In genomic region chr16:30193615-30194014, GRCh38 we compare ENCODE assay signal across 8 cellular contexts. TPM values are rescaled to one million over a fixed set of nuclear protein-coding genes. Genes with fewer than 3 reads are reported as not detected.
A peak's percentile ranks its signal among the peaks of the same experiment; 100 is the strongest.
DNase-seq lines count a peak whose midpoint lies in the region; ATAC-seq and TF ChIP-seq lines count a peak whose summit lies in the region.
"Not testable (repeated sequence)": the region's sequence is repeated elsewhere in the genome, so short reads cannot be mapped to it uniquely, and the experiment has no call there.

Gene BOLA2B, minus strand, starts transcription at chr16:30193666. Its CDS starts 71 bp downstream, at chr16:30193595.
Gene SLX1A, plus strand, starts transcription at chr16:30193875. Its CDS starts 210 bp downstream, at chr16:30194085.

- H3K79me1 ChIP-seq in neuronal stem cell (ENCODE audit: low read depth, low read length) = not testable (repeated sequence)

- H2AFZ ChIP-seq in neuronal stem cell (ENCODE audit: low read length) = not testable (repeated sequence)

- H2BK5ac ChIP-seq in neuronal stem cell (ENCODE audit: low read length) = not testable (repeated sequence)

- not testable (repeated sequence) for H3K27me3 ChIP-seq in SJCRH30; breast epithelium; left ventricle myocardium inferior (ENCODE audit: low read depth); neuronal stem cell (ENCODE audit: control insufficient read depth in 3 of 3, insufficient read depth in 3 of 3, low read depth in 1 of 3, low read length in 3 of 3)

- not testable (repeated sequence) for H4K91ac ChIP-seq in neuronal stem cell (ENCODE audit: low read depth, low read length, poor library complexity)

- not testable (repeated sequence) for TF ChIP-seq POLR2A in GM18505 (IDR thresholded peaks at IDR 0.05; ENCODE audit: borderline replicate concordance, extremely low read depth, insufficient read depth, insufficient read length); breast epithelium (IDR thresholded peaks at IDR 0.05)

- not testable (repeated sequence) for H4K8ac ChIP-seq in neuronal stem cell (ENCODE audit: low read depth, low read length)

- not testable (repeated sequence) for H3K36me3 ChIP-seq in SJCRH30; breast epithelium; left ventricle myocardium inferior; neuronal stem cell (replicated peaks in 1 of 2; ENCODE audit: control insufficient read depth in 2 of 2, insufficient read depth in 2 of 2, low read length in 2 of 2)

- H2AK5ac ChIP-seq in neuronal stem cell (ENCODE audit: low read depth, low read length) = not testable (repeated sequence)

- not testable (repeated sequence) for H3K14ac ChIP-seq in neuronal stem cell (ENCODE audit: low read length)

- H3K18ac ChIP-seq in neuronal stem cell (ENCODE audit: low read length) = not testable (repeated sequence)

- H3K4me1 ChIP-seq in SJCRH30; breast epithelium; left ventricle myocardium inferior; neuronal stem cell (ENCODE audit: control insufficient read depth in 2 of 2, insufficient read depth in 1 of 2, low read depth in 1 of 2, low read length in 2 of 2): not testable (repeated sequence)

- DNase-seq in SJCRH30; breast epithelium (ENCODE audit: low spot score in 2 of 2); left ventricle myocardium inferior; neuronal stem cell (ENCODE audit: low spot score); ureter (ENCODE audit: low spot score): not testable (repeated sequence)

- H3K9ac ChIP-seq in neuronal stem cell (ENCODE audit: low read depth, low read length, poor library complexity) = not testable (repeated sequence)

- H2BK12ac ChIP-seq in neuronal stem cell (ENCODE audit: low read length) = not testable (repeated sequence)

- H3K4me2 ChIP-seq in neuronal stem cell (ENCODE audit: insufficient read depth, low read length, poor library complexity, severe bottlenecking) = peak within 1 kb of the TSS; percentile 69

- not testable (repeated sequence) for H3K4me3 ChIP-seq in SJCRH30
- H3K4me3 ChIP-seq in breast epithelium (peak within 1 kb of the TSS; percentile 35 to 67 (median 49)), left ventricle myocardium inferior (peak within 1 kb of the TSS; percentile 63), neuronal stem cell (ENCODE audit: low read length in 2 of 2) (peak within 1 kb of the TSS; percentile 48 to 73)

- WGBS in neuronal stem cell (ENCODE audit: extremely low coverage in 2 of 2, insufficient read length in 2 of 2, insufficient replicate concordance in 1 of 2), 2 donors = no CpG with 5 or more reads among the region's 34 CpGs

- not testable (repeated sequence) for H3K9me3 ChIP-seq in SJCRH30 (replicated peaks); breast epithelium; left ventricle myocardium inferior (replicated peaks); neuronal stem cell (replicated peaks in 1 of 2; ENCODE audit: control insufficient read depth in 2 of 2, insufficient read depth in 1 of 2, low read depth in 1 of 2, low read length in 2 of 2)

- not testable (repeated sequence) for H2BK120ac ChIP-seq in neuronal stem cell (ENCODE audit: low read depth, low read length)

- H3K23ac ChIP-seq in neuronal stem cell (ENCODE audit: low read depth, low read length, poor library complexity) = not testable (repeated sequence)

- H3K4ac ChIP-seq in neuronal stem cell (ENCODE audit: low read length) = not testable (repeated sequence)

- TF ChIP-seq CTCF in breast epithelium (IDR thresholded peaks at IDR 0.05); left ventricle myocardium inferior (IDR thresholded peaks at IDR 0.05; ENCODE audit: borderline replicate concordance): not testable (repeated sequence)

- ATAC-seq in GM18505 (IDR thresholded peaks at IDR 0.05; ENCODE audit: unreplicated experiment) = peak; percentile 81
- peak; percentile 90 for ATAC-seq in GM21786 (IDR thresholded peaks at IDR 0.05; ENCODE audit: unreplicated experiment)
- peak; percentile 87 for ATAC-seq in HG03342 (IDR thresholded peaks at IDR 0.05; ENCODE audit: unreplicated experiment)

- intact Hi-C loops in breast epithelium (cut with DNase I; ENCODE audit: low total_unique reads); left ventricle myocardium inferior (cut with micrococcal nuclease): not testable (repeated sequence)

- not testable (repeated sequence) for H3K27ac ChIP-seq in SJCRH30; neuronal stem cell (replicated peaks; ENCODE audit: low read length)
- H3K27ac ChIP-seq in breast epithelium = peak within 1 kb of the TSS in 1 of 2 donors; percentile 54
- H3K27ac ChIP-seq in left ventricle myocardium inferior (replicated peaks) = peak within 1 kb of the TSS; percentile 66

- H2BK15ac ChIP-seq in neuronal stem cell (ENCODE audit: low read length) = not testable (repeated sequence)

RNA-seq across cellular contexts. Expression of gene BOLA2B, which starts in this region (rescaled TPM):
- total RNA-seq in SJCRH30 (2014; rRNA removed; shearing (Covaris generic)) = 38.1 and 50.8 TPM in 2 replicates
- total RNA-seq in breast epithelium = 100 to 1,000 TPM; 125 to 267 (median 258) TPM
- total RNA-seq in left ventricle myocardium inferior = 54.6 TPM
- 174 TPM for polyA plus RNA-seq in neuronal stem cell (2013, experiment 1 of 2)
- 179 TPM for polyA plus RNA-seq in neuronal stem cell (2013, experiment 2 of 2)
- total RNA-seq in ureter = 82.9 TPM

RNA-seq across cellular contexts. Expression of gene SLX1A, which starts in this region (rescaled TPM):
- 15.2 and 21.7 TPM in 2 replicates for total RNA-seq in SJCRH30 (2014; rRNA removed; shearing (Covaris generic))
- total RNA-seq in breast epithelium (10 to 100 TPM; 27.4 to 59.0 (median 34.7) TPM), left ventricle myocardium inferior (7.5 TPM), ureter (36.4 TPM)
- polyA plus RNA-seq in neuronal stem cell (2013, experiment 1 of 2) = 9.3 TPM
- polyA plus RNA-seq in neuronal stem cell (2013, experiment 2 of 2) = 11.5 TPM
